1 cellular context compared by ENCODE assay signal in genomic region chr18:65415167-65415566, GRCh38.
TF ChIP-seq lines count a peak whose summit lies in the region.

No MANE protein-coding gene starts in this region.

TF ChIP-seq in WTC11, 78 proteins besides CTCF, POLR2A, EP300 and RAD21 (continued from another document):
- no peak for TF ChIP-seq ARID4B (CRISPR knock-in tag; IDR thresholded peaks at IDR 0.05; ENCODE audit: borderline replicate concordance)
- TF ChIP-seq HMGA2 (CRISPR knock-in tag; IDR thresholded peaks at IDR 0.05), result no peak
